1 cellular context compared by ENCODE assay signal in the genomic region with DNA sequence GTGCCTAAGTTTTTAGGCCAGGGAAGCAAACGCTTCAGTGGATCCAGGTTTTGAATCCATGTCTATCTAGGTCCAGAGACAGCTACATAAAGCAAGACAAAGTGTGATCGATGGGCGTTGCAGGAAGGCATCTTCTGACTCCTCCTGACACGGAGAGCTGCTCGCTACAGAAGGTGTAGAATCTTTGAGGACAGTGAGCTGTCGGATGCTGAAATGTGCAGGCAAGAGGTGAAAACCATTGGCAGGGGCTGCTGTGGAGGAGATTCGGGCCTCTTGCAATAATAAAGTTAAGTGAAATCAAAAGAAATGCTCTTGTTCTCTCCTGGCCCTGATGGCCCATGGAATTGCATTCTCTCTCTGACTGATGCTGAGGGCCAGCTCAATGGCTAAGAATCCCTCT.
TF ChIP-seq lines count a peak whose summit lies in the region.

No MANE protein-coding gene starts in this region.

TF ChIP-seq in H1, 55 proteins besides CTCF, POLR2A, EP300 and RAD21:
- no peak for TF ChIP-seq RNF2 (IDR thresholded peaks at IDR 0.05; ENCODE audit: borderline replicate concordance, low read depth, low read length, missing control alignments, poor library complexity, severe bottlenecking)
- no peak for TF ChIP-seq BACH1 (IDR thresholded peaks at IDR 0.05; ENCODE audit: low read length)
- TF ChIP-seq FOSL1 (IDR thresholded peaks at IDR 0.05; ENCODE audit: insufficient read depth, low read depth, low read length), result no peak
- TF ChIP-seq POLR2AphosphoS5 (IDR thresholded peaks at IDR 0.05; ENCODE audit: low read depth, low read length), result no peak
- TF ChIP-seq JUND (IDR thresholded peaks at IDR 0.05; ENCODE audit: low read length), result no peak
- TF ChIP-seq, protein P1, sequence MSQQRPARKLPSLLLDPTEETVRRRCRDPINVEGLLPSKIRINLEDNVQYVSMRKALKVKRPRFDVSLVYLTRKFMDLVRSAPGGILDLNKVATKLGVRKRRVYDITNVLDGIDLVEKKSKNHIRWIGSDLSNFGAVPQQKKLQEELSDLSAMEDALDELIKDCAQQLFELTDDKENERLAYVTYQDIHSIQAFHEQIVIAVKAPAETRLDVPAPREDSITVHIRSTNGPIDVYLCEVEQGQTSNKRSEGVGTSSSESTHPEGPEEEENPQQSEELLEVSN (IDR thresholded peaks at IDR 0.05), result no peak
- TF ChIP-seq CBX8 (IDR thresholded peaks at IDR 0.05; ENCODE audit: borderline replicate concordance, low read depth, low read length), result no peak
- no peak for TF ChIP-seq TAF1 (IDR thresholded peaks at IDR 0.05; ENCODE audit: low read depth, low read length)
- TF ChIP-seq BRCA1 (IDR thresholded peaks at IDR 0.05; ENCODE audit: low read depth, low read length), result no peak
- no peak for TF ChIP-seq TCF12 (IDR thresholded peaks at IDR 0.05; ENCODE audit: low read depth, low read length)
- TF ChIP-seq ASH2L (IDR thresholded peaks at IDR 0.05; ENCODE audit: low read length), result no peak
- TF ChIP-seq SUZ12 (IDR thresholded peaks at IDR 0.05; ENCODE audit: low read length), result no peak
- no peak for TF ChIP-seq SIX5 (IDR thresholded peaks at IDR 0.05; ENCODE audit: low read depth, low read length)
- TF ChIP-seq, protein P2, sequence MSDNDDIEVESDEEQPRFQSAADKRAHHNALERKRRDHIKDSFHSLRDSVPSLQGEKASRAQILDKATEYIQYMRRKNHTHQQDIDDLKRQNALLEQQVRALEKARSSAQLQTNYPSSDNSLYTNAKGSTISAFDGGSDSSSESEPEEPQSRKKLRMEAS (IDR thresholded peaks at IDR 0.05), result no peak
- TF ChIP-seq HDAC6 (IDR thresholded peaks at IDR 0.05; ENCODE audit: low read depth, low read length), result no peak
- no peak for TF ChIP-seq GTF2F1 (IDR thresholded peaks at IDR 0.05; ENCODE audit: borderline replicate concordance, low read depth, low read length)
- TF ChIP-seq, protein P3, sequence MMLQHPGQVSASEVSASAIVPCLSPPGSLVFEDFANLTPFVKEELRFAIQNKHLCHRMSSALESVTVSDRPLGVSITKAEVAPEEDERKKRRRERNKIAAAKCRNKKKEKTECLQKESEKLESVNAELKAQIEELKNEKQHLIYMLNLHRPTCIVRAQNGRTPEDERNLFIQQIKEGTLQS (IDR thresholded peaks at IDR 0.05; ENCODE audit: insufficient read depth, low read depth, low read length), result no peak
- no peak for TF ChIP-seq ZNF274 (IDR thresholded peaks at IDR 0.05; ENCODE audit: borderline replicate concordance, extremely low read depth, low read length)
